22 cellular contexts compared by ENCODE assay signal in the genomic region with DNA sequence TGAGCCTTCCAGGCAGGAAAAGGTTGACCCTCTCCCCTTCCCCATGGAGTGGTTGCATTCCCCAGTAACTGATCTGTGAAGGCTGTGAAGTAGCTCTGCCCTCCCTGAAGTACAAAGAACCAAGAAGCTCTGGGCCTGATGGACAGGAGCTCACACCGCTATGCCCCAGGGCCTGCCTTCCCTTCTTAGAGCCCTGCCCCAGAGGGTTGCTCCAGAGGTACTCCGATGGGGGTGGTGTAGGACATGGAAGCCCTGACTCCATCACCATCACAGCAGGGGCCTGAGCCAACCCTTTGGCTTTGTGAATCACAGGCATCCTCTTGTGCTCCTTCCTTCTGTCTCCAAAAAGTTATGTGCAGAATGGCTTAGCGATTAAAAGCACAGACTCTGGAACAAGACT. TPM values are rescaled to one million over a fixed set of nuclear protein-coding genes. Genes with fewer than 3 reads are reported as not detected.
"Had no signal": no experiment of that assay in that cellular context is flagged by ENCODE, and none has a peak within 500 bp of the region (broad histone marks: within the 10 kb centered on the region; RNA-seq: fewer than 3 reads in every experiment).

No MANE protein-coding gene starts in this region.

- ATAC-seq: activated CD8-positive, alpha-beta T cell treated with anti-CD3 and anti-CD28 coated beads for 36 hours; activated naive CD8-positive, alpha-beta T cell treated with anti-CD3 and anti-CD28 coated beads, Interleukin-2, amount 50 U/mL, for 24 hours; activated T-helper 17 cell treated with anti-CD3 and anti-CD28 coated beads, Interleukin-2, amount 50 U/mL, for 72 hours; left lobe of liver had no signal

- H3K27me3 Mint-ChIP-seq: activated CD8-positive, alpha-beta T cell treated with anti-CD3 and anti-CD28 coated beads for 36 hours; activated naive CD4-positive, alpha-beta T cell treated with anti-CD3 and anti-CD28 coated beads, Interleukin-2, amount 10 ng/mL, durations not matched to agents 7 days and 5 days; activated naive CD8-positive, alpha-beta T cell treated with anti-CD3 and anti-CD28 coated beads, Interleukin-2, amount 50 U/mL, for 24 hours; activated T-helper 17 cell treated with anti-CD3 and anti-CD28 coated beads, Interleukin-2, amount 50 U/mL, for 72 hours; dendritic cell treated with granulocyte-macrophage colony-stimulating factor and Interleukin-4, amounts not matched to agents 40 ng/mL and 50 ng/mL, for 4 days; stimulated activated naive CD8-positive, alpha-beta T cell treated with anti-CD3 and anti-CD28 coated beads, Interleukin-15, Interleukin-2, amounts not matched to agents 100 ng/mL and 50 ng/mL, for 24 hours had no signal

- DNase-seq: activated CD4-positive, alpha-beta T cell treated with anti-CD3 and anti-CD28 coated beads for 48 hours; activated CD4-positive, CD25-positive, alpha-beta regulatory T cell; activated CD8-positive, alpha-beta T cell treated with anti-CD3 and anti-CD28 coated beads for 36 hours; activated naive CD4-positive, alpha-beta T cell treated with anti-CD3 and anti-CD28 coated beads, Interleukin-2, amount 10 ng/mL, durations not matched to agents 7 days and 5 days; activated naive CD8-positive, alpha-beta T cell treated with anti-CD3 and anti-CD28 coated beads, Interleukin-2, amount 50 U/mL, for 24 hours; activated T-cell treated with anti-CD3 and anti-CD28 coated beads, Interleukin-2, amount 50 U/mL, for 1 hour; anterior cingulate cortex; effector memory CD4-positive, alpha-beta T cell; foreskin melanocyte; glutamatergic neuron; hippocampal formation; kidney; stimulated activated CD4-positive, alpha-beta T cell treated with anti-CD3 and anti-CD28 coated beads, Interleukin-2, amount 100 ng/mL, for 24 hours had no signal

- H3K9me3 ChIP-seq: tibial nerve had no signal

- H3K9me3 Mint-ChIP-seq: activated CD8-positive, alpha-beta T cell treated with anti-CD3 and anti-CD28 coated beads for 36 hours; activated naive CD4-positive, alpha-beta T cell treated with anti-CD3 and anti-CD28 coated beads, Interleukin-2, amount 10 ng/mL, durations not matched to agents 7 days and 5 days; activated naive CD8-positive, alpha-beta T cell treated with anti-CD3 and anti-CD28 coated beads, Interleukin-2, amount 50 U/mL, for 24 hours; activated T-helper 17 cell treated with anti-CD3 and anti-CD28 coated beads, Interleukin-2, amount 50 U/mL, for 72 hours; dendritic cell treated with granulocyte-macrophage colony-stimulating factor and Interleukin-4, amounts not matched to agents 40 ng/mL and 50 ng/mL, for 4 days; neural crest cell; stimulated activated naive CD8-positive, alpha-beta T cell treated with anti-CD3 and anti-CD28 coated beads, Interleukin-15, Interleukin-2, amounts not matched to agents 100 ng/mL and 50 ng/mL, for 24 hours had no signal

- H3K27ac Mint-ChIP-seq: activated CD8-positive, alpha-beta T cell treated with anti-CD3 and anti-CD28 coated beads for 36 hours; activated naive CD4-positive, alpha-beta T cell treated with anti-CD3 and anti-CD28 coated beads, Interleukin-2, amount 10 ng/mL, durations not matched to agents 7 days and 5 days; activated naive CD8-positive, alpha-beta T cell treated with anti-CD3 and anti-CD28 coated beads, Interleukin-2, amount 50 U/mL, for 24 hours; activated T-helper 17 cell treated with anti-CD3 and anti-CD28 coated beads, Interleukin-2, amount 50 U/mL, for 72 hours; dendritic cell treated with granulocyte-macrophage colony-stimulating factor and Interleukin-4, amounts not matched to agents 40 ng/mL and 50 ng/mL, for 4 days; progenitor cell of endocrine pancreas had no signal

- H3K4me1 ChIP-seq: tibial nerve had no signal

- H3K27ac ChIP-seq: tibial nerve had no signal

- H3K27me3 ChIP-seq: tibial nerve had no signal

- H3K4me3 Mint-ChIP-seq: activated CD8-positive, alpha-beta T cell treated with anti-CD3 and anti-CD28 coated beads for 36 hours; activated naive CD4-positive, alpha-beta T cell treated with anti-CD3 and anti-CD28 coated beads, Interleukin-2, amount 10 ng/mL, durations not matched to agents 7 days and 5 days; activated naive CD8-positive, alpha-beta T cell treated with anti-CD3 and anti-CD28 coated beads, Interleukin-2, amount 50 U/mL, for 24 hours; activated T-helper 17 cell treated with anti-CD3 and anti-CD28 coated beads, Interleukin-2, amount 50 U/mL, for 72 hours; dendritic cell treated with granulocyte-macrophage colony-stimulating factor and Interleukin-4, amounts not matched to agents 40 ng/mL and 50 ng/mL, for 4 days; neural crest cell; stimulated activated naive CD8-positive, alpha-beta T cell treated with anti-CD3 and anti-CD28 coated beads, Interleukin-15, Interleukin-2, amounts not matched to agents 100 ng/mL and 50 ng/mL, for 24 hours had no signal

- H3K36me3 Mint-ChIP-seq: activated naive CD4-positive, alpha-beta T cell treated with anti-CD3 and anti-CD28 coated beads, Interleukin-2, amount 10 ng/mL, durations not matched to agents 7 days and 5 days had no signal

- H3K4me1 Mint-ChIP-seq: activated naive CD4-positive, alpha-beta T cell treated with anti-CD3 and anti-CD28 coated beads, Interleukin-2, amount 10 ng/mL, durations not matched to agents 7 days and 5 days; activated T-helper 17 cell treated with anti-CD3 and anti-CD28 coated beads, Interleukin-2, amount 50 U/mL, for 72 hours had no signal

RNA-seq across cellular contexts. Expression of gene ADD2, which starts 57.7 kb away (rescaled TPM):
- total RNA-seq: bronchial epithelial cell, osteoblast had no signal
